In genomic region chr2:63622751-63623150, GRCh38 we compare ENCODE assay signal across 24 cellular contexts.
"Had no signal": no experiment of that assay in that cellular context is flagged by ENCODE, and none has a peak within 500 bp of the region (broad histone marks: within the 10 kb centered on the region; RNA-seq: fewer than 3 reads in every experiment).

No MANE protein-coding gene starts in this region.

- H3K4me3 ChIP-seq: colonic mucosa, coronary artery, dorsolateral prefrontal cortex, esophagus muscularis mucosa, esophagus squamous epithelium, gastrocnemius medialis, gastroesophageal sphincter, heart left ventricle, heart right ventricle had no signal

- H3K4me1 ChIP-seq: colonic mucosa, esophagus muscularis mucosa, esophagus squamous epithelium, foreskin keratinocyte, gastrocnemius medialis, gastroesophageal sphincter, heart left ventricle, heart right ventricle had no signal

- DNase-seq: colonic mucosa; cortex of kidney; dermis blood vessel endothelial cell; dorsolateral prefrontal cortex; effector CD4-positive, alpha-beta T cell; effector CD8-positive, alpha-beta T cell; effector memory CD4-positive, alpha-beta T cell; effector memory CD8-positive, alpha-beta T cell; endodermal cell; erythroblast; esophagus squamous epithelium; foreskin fibroblast; foreskin keratinocyte; foreskin melanocyte; gastrocnemius medialis; glutamatergic neuron; head of caudate nucleus; heart left ventricle; heart right ventricle had no signal

- H3K36me3 ChIP-seq: colonic mucosa, esophagus muscularis mucosa, esophagus squamous epithelium, gastrocnemius medialis, gastroesophageal sphincter, heart left ventricle, heart right ventricle had no signal

- H3K9me3 ChIP-seq: colonic mucosa, esophagus muscularis mucosa, esophagus squamous epithelium, gastrocnemius medialis, gastroesophageal sphincter, heart left ventricle, heart right ventricle had no signal

- H3K27me3 ChIP-seq: colonic mucosa, dorsolateral prefrontal cortex, foreskin keratinocyte, gastrocnemius medialis, heart left ventricle, heart right ventricle had no signal

- ATAC-seq: effector memory CD8-positive, alpha-beta T cell; esophagus mucosa; foreskin keratinocyte; gastrocnemius medialis; gastroesophageal sphincter; heart left ventricle; heart right ventricle had no signal

- H3K27ac ChIP-seq: colonic mucosa, coronary artery, dorsolateral prefrontal cortex, epithelial cell of prostate, esophagus muscularis mucosa, esophagus squamous epithelium, foreskin keratinocyte, gastrocnemius medialis, gastroesophageal sphincter, heart left ventricle, heart right ventricle had no signal
